ENCODE assay signal across 25 cellular contexts in genomic region chr1:2908081-2908480, GRCh38.
"Had no signal": no experiment of that assay in that cellular context is flagged by ENCODE, and none has a peak within 500 bp of the region (broad histone marks: within the 10 kb centered on the region; RNA-seq: fewer than 3 reads in every experiment).

No MANE protein-coding gene starts in this region.

- H3K27me3 Mint-ChIP-seq: dendritic cell treated with granulocyte-macrophage colony-stimulating factor and Interleukin-4, amounts not matched to agents 40 ng/mL and 50 ng/mL, for 4 days had no signal

- H3K4me3 ChIP-seq: colonic mucosa, coronary artery, dorsolateral prefrontal cortex, esophagus muscularis mucosa, esophagus squamous epithelium, gastrocnemius medialis, gastroesophageal sphincter, heart left ventricle, heart right ventricle had no signal

- H3K9me3 Mint-ChIP-seq: dendritic cell treated with granulocyte-macrophage colony-stimulating factor and Interleukin-4, amounts not matched to agents 40 ng/mL and 50 ng/mL, for 4 days; effector memory CD8-positive, alpha-beta T cell had no signal

- H3K27me3 ChIP-seq: colonic mucosa, foreskin keratinocyte had no signal

- H3K36me3 ChIP-seq: colonic mucosa, esophagus muscularis mucosa, esophagus squamous epithelium, gastrocnemius medialis, gastroesophageal sphincter, heart left ventricle, heart right ventricle had no signal

- DNase-seq: colonic mucosa; cortex of kidney; dermis blood vessel endothelial cell; dorsolateral prefrontal cortex; effector CD4-positive, alpha-beta T cell; effector CD8-positive, alpha-beta T cell; effector memory CD4-positive, alpha-beta T cell; effector memory CD8-positive, alpha-beta T cell; endodermal cell; erythroblast; esophagus squamous epithelium; foreskin fibroblast; foreskin keratinocyte; foreskin melanocyte; gastrocnemius medialis; glutamatergic neuron; head of caudate nucleus; heart left ventricle; heart right ventricle had no signal

- H3K27ac Mint-ChIP-seq: dendritic cell treated with granulocyte-macrophage colony-stimulating factor and Interleukin-4, amounts not matched to agents 40 ng/mL and 50 ng/mL, for 4 days; effector memory CD8-positive, alpha-beta T cell; endodermal cell had no signal

- ATAC-seq: effector memory CD8-positive, alpha-beta T cell; esophagus mucosa; foreskin keratinocyte; gastrocnemius medialis; gastroesophageal sphincter; heart right ventricle had no signal

- H3K27ac ChIP-seq: colonic mucosa, coronary artery, dorsolateral prefrontal cortex, epithelial cell of prostate, esophagus muscularis mucosa, esophagus squamous epithelium, foreskin keratinocyte, gastrocnemius medialis, gastroesophageal sphincter, heart left ventricle, heart right ventricle had no signal

- H3K4me3 Mint-ChIP-seq: dendritic cell treated with granulocyte-macrophage colony-stimulating factor and Interleukin-4, amounts not matched to agents 40 ng/mL and 50 ng/mL, for 4 days; effector memory CD8-positive, alpha-beta T cell; endodermal cell had no signal

- H3K4me1 ChIP-seq: colonic mucosa, foreskin keratinocyte, gastrocnemius medialis, heart left ventricle, heart right ventricle had no signal

- H3K9me3 ChIP-seq: colonic mucosa, esophagus muscularis mucosa, esophagus squamous epithelium, gastrocnemius medialis, gastroesophageal sphincter, heart left ventricle, heart right ventricle had no signal

- H3K4me1 Mint-ChIP-seq: endodermal cell had no signal
